Comparison of ENCODE assay signal across 14 cellular contexts in genomic region chr17:34252890-34253525, GRCh38. TPM values are rescaled to one million over a fixed set of nuclear protein-coding genes. Genes with fewer than 3 reads are reported as not detected.
DNase-seq lines count a peak whose midpoint lies in the region; ATAC-seq and TF ChIP-seq lines count a peak whose summit lies in the region.
"Had no signal": no experiment of that assay in that cellular context is flagged by ENCODE, and none has a peak within 500 bp of the region (broad histone marks: within the 10 kb centered on the region; RNA-seq: fewer than 3 reads in every experiment).

No MANE protein-coding gene starts in this region.

- H3K4me1 ChIP-seq in left lung: peaks cover 61 to 84% of the 10 kb centered on the region in 2 donors

- peak overlapping the region; percentile 30 to 51 for H3K4me3 Mint-ChIP-seq in stimulated activated naive B cell treated with anti-CD40 and anti-IgM and Interleukin-4, amounts not matched to agents 10 μg/mL and 1 μg/mL and 100 μg/mL, for 72 hours
- H3K4me3 Mint-ChIP-seq: activated B cell treated with CpG ODN at 0.5 μM for 24 hours; CD8-positive, alpha-beta memory T cell; naive thymus-derived CD8-positive, alpha-beta T cell had no signal

- intact Hi-C loops in left lung (cut with DNase I) (no loop called here), posterior cingulate gyrus (cut with DNase I) (loop anchor here (10.0 kb wide), 1 partner anchor 58 kb away; no protein-coding TSS in a partner anchor)

- no peak overlapping the region for H3K4me3 ChIP-seq in left lung

- ATAC-seq in left lung: no peak
- peak; percentile 1 to 14 for ATAC-seq in stimulated activated naive B cell treated with anti-CD40 and anti-IgM and Interleukin-4, amounts not matched to agents 10 μg/mL and 1 μg/mL and 100 μg/mL, for 72 hours (replicated peaks)
- ATAC-seq in left lobe of liver: no peak
- ATAC-seq: naive thymus-derived CD8-positive, alpha-beta T cell had no signal

- H3K36me3 ChIP-seq in left lung: no peaks in the 10 kb centered on the region

- H3K9me3 Mint-ChIP-seq in stimulated activated naive B cell treated with anti-CD40 and anti-IgM and Interleukin-4, amounts not matched to agents 10 μg/mL and 1 μg/mL and 100 μg/mL, for 72 hours: no peaks in the 10 kb centered on the region
- H3K9me3 Mint-ChIP-seq: activated B cell treated with CpG ODN at 0.5 μM for 24 hours; CD8-positive, alpha-beta memory T cell; naive thymus-derived CD8-positive, alpha-beta T cell had no signal

- H3K36me3 Mint-ChIP-seq in stimulated activated naive B cell treated with anti-CD40 and anti-IgM and Interleukin-4, amounts not matched to agents 10 μg/mL and 1 μg/mL and 100 μg/mL, for 72 hours: no peaks in the 10 kb centered on the region
- H3K36me3 Mint-ChIP-seq: CD8-positive, alpha-beta memory T cell; naive thymus-derived CD8-positive, alpha-beta T cell had no signal

- H3K27ac Mint-ChIP-seq in stimulated activated naive B cell treated with anti-CD40 and anti-IgM and Interleukin-4, amounts not matched to agents 10 μg/mL and 1 μg/mL and 100 μg/mL, for 72 hours: peak overlapping the region; percentile 52
- H3K27ac Mint-ChIP-seq: activated B cell treated with CpG ODN at 0.5 μM for 24 hours; CD8-positive, alpha-beta memory T cell; naive thymus-derived CD8-positive, alpha-beta T cell had no signal

- DNase-seq in GM04504 (ENCODE audit: low read depth) (peak; percentile 46), astrocyte of the hippocampus (ENCODE audit: low read depth, low spot score) (peak; percentile 89), left lung (no peak), left lobe of liver (ENCODE audit: low spot score) (no peak), posterior cingulate gyrus (no peak)
- DNase-seq in stimulated activated naive B cell treated with anti-CD40 and anti-IgM and Interleukin-4, amounts not matched to agents 10 μg/mL and 1 μg/mL and 100 μg/mL, for 72 hours: no peak
- no peak for DNase-seq in activated effector memory CD4-positive, alpha-beta T cell treated with anti-CD3 and anti-CD28 coated beads, Interleukin-2, amount 50 U/mL, for 16 hours
- no peak for DNase-seq in stimulated activated CD4-positive, alpha-beta T cell treated with anti-CD3 and anti-CD28 coated beads, Interleukin-2, amount 100 ng/mL, for 24 hours
- DNase-seq: activated B cell treated with CpG ODN at 0.5 μM for 24 hours; activated gamma-delta T cell; CD8-positive, alpha-beta memory T cell; naive thymus-derived CD8-positive, alpha-beta T cell; NCI-H446 treated with DMSO at 0.1 percent for 48 hours; SHP77 treated with DMSO at 0.1 percent for 48 hours had no signal

- no peaks in the 10 kb centered on the region for H3K9me3 ChIP-seq in left lung

- H3K27me3 Mint-ChIP-seq in stimulated activated naive B cell treated with anti-CD40 and anti-IgM and Interleukin-4, amounts not matched to agents 10 μg/mL and 1 μg/mL and 100 μg/mL, for 72 hours: peaks cover 34 to 38% of the 10 kb centered on the region in 2 donors

- H3K27me3 ChIP-seq in left lung: no peaks in the 10 kb centered on the region

- peak overlapping the region; percentile 77 to 78 for H3K27ac ChIP-seq in left lung

- H3K4me1 Mint-ChIP-seq in stimulated activated naive B cell treated with anti-CD40 and anti-IgM and Interleukin-4, amounts not matched to agents 10 μg/mL and 1 μg/mL and 100 μg/mL, for 72 hours: peaks cover 27 to 58% of the 10 kb centered on the region in 2 donors

- no peak for TF ChIP-seq CTCF in left lung (IDR thresholded peaks at IDR 0.05)

RNA-seq across cellular contexts. Expression of gene CCL2, which starts 2.1 kb away (rescaled TPM):
- 100 to 1,000 TPM in 1 of 2 donors, 10 to 100 TPM in 1; 50.0 to 444 TPM for total RNA-seq in left lung
- 0.91 TPM for total RNA-seq in left lobe of liver

RNA-seq across cellular contexts. Expression of gene CCL7, which starts 17.0 kb away (rescaled TPM):
- total RNA-seq in left lung: 1 to 10 TPM in 1 of 2 donors, under 1 TPM in 1; 0.96 to 3.7 TPM
- total RNA-seq in left lobe of liver: not detected
- total RNA-seq: activated B cell treated with CpG ODN at 0.5 μM for 24 hours; CD8-positive, alpha-beta memory T cell; naive thymus-derived CD8-positive, alpha-beta T cell had no signal

RNA-seq across cellular contexts. Expression of gene CCL11, which starts 32.5 kb away (rescaled TPM):
- total RNA-seq in left lung (under 1 TPM; 0.32 to 0.42 TPM), left lobe of liver (not detected)
- total RNA-seq: activated B cell treated with CpG ODN at 0.5 μM for 24 hours; CD8-positive, alpha-beta memory T cell; naive thymus-derived CD8-positive, alpha-beta T cell had no signal

Comparison
In these comparisons a context has a peak if more than half of its experiments do, and no peak if none do; other contexts are left out.
1. DNase-seq: peak in GM04504 (single experiment) and astrocyte of the hippocampus (single experiment); none in left lung (0 of 2), stimulated activated naive B cell treated with anti-CD40 and anti-IgM and Interleukin-4, amounts not matched to agents 10 μg/mL and 1 μg/mL and 100 μg/mL, for 72 hours (single experiment), activated effector memory CD4-positive, alpha-beta T cell treated with anti-CD3 and anti-CD28 coated beads, Interleukin-2, amount 50 U/mL, for 16 hours (single experiment), left lobe of liver (single experiment), stimulated activated CD4-positive, alpha-beta T cell treated with anti-CD3 and anti-CD28 coated beads, Interleukin-2, amount 100 ng/mL, for 24 hours (0 of 2) and posterior cingulate gyrus (0 of 10).
2. ATAC-seq: peak in stimulated activated naive B cell treated with anti-CD40 and anti-IgM and Interleukin-4, amounts not matched to agents 10 μg/mL and 1 μg/mL and 100 μg/mL, for 72 hours (2 of 2); none in left lung (single experiment) and left lobe of liver (single experiment).
3. RNA of gene CCL2, which starts 2.1 kb away (total RNA-seq): 50.0 to 444 TPM in left lung; 0.91 TPM in left lobe of liver (single experiment); every median in the first group is over 10 times any median in the second.